In genomic region chr6:34319471-34319885, GRCh38 we compare ENCODE assay signal across 17 cellular contexts.
DNase-seq lines count a peak whose midpoint lies in the region; ATAC-seq and TF ChIP-seq lines count a peak whose summit lies in the region.
"Had no signal": no experiment of that assay in that cellular context is flagged by ENCODE, and none has a peak within 500 bp of the region (broad histone marks: within the 10 kb centered on the region; RNA-seq: fewer than 3 reads in every experiment).

No MANE protein-coding gene starts in this region.

- no peaks in the 10 kb centered on the region for H3K9me3 Mint-ChIP-seq in Calu3 (ENCODE audit: low read depth, unreplicated experiment)
- H3K9me3 Mint-ChIP-seq: activated CD8-positive, alpha-beta T cell treated with anti-CD3 and anti-CD28 coated beads for 36 hours; T-helper 2 cell treated with Interferon-gamma antibody and Interleukin-4, amounts not matched to agents 5 μg/mL and 100 μg/mL, for 36 hours had no signal

- H3K4me1 ChIP-seq in RWPE2 (ENCODE audit: insufficient read depth, poor library complexity, severe bottlenecking), result no peaks in the 10 kb centered on the region
- H3K4me1 ChIP-seq in esophagus muscularis mucosa, result peaks cover 35 to 50% (median 42%) of the 10 kb centered on the region in 4 donors
- H3K4me1 ChIP-seq in psoas muscle, result peaks cover 50% of the 10 kb centered on the region

- no peak overlapping the region for H3K4me3 ChIP-seq in RWPE2 (ENCODE audit: severe bottlenecking)
- no peak overlapping the region for H3K4me3 ChIP-seq in esophagus muscularis mucosa
- no peak overlapping the region for H3K4me3 ChIP-seq in psoas muscle

- H3K27me3 ChIP-seq in RWPE2 (ENCODE audit: insufficient read depth, poor library complexity, severe bottlenecking) (no peaks in the 10 kb centered on the region), esophagus muscularis mucosa (no peaks in the 10 kb centered on the region), psoas muscle (ENCODE audit: insufficient read depth in 3 of 3, low read length in 2 of 3) (no peaks in the 10 kb centered on the region)

- intact Hi-C loops in Calu3 (cut with micrococcal nuclease; ENCODE audit: unreplicated experiment) (loop anchor here (5.0 kb wide), 1 partner anchor 73 kb away; the partner anchor contains the start of gene NUDT3), esophagus muscularis mucosa (cut with DNase I) (no loop called here), psoas muscle (cut with DNase I) (loop anchor here in 1 of 2 donors (5.0 kb wide), 1 partner anchor 63 kb away; no protein-coding TSS in a partner anchor)

- peak; percentile 82 for DNase-seq in Calu3
- no peak for DNase-seq in RWPE2 (ENCODE audit: low spot score)
- DNase-seq in esophagus muscularis mucosa (ENCODE audit: extremely low spot score), result peak; percentile 31
- DNase-seq in psoas muscle, result no peak
- no peak for DNase-seq in T-helper 1 cell
- DNase-seq in COLO668 (lab: John Stamatoyannopoulos, UW; ENCODE audit: unreplicated experiment), result no peak
- no peak for DNase-seq in occipital lobe (lab: John Stamatoyannopoulos, UW)
- DNase-seq: activated CD8-positive, alpha-beta T cell treated with anti-CD3 and anti-CD28 coated beads for 36 hours; activated effector memory CD4-positive, alpha-beta T cell treated with anti-CD3 and anti-CD28 coated beads, Interleukin-2, amount 50 U/mL, for 16 hours; caudate nucleus; hypothalamus; IMR-90; mesenchymal stem cell; NCI-H510A treated with DMSO at 0.1 percent for 48 hours; stimulated activated CD4-positive, alpha-beta T cell treated with anti-CD3 and anti-CD28 coated beads, Interleukin-2, amount 100 ng/mL, for 24 hours had no signal

- 96% methylated on average over 4 of the region's 4 CpGs for WGBS in esophagus muscularis mucosa
- WGBS in psoas muscle, 3 donors, result 84 to 92% (median 86%) methylated on average over 4 of the region's 4 CpGs

- no TSS peak for BruUV-seq in Calu3 (replicated peaks; lab: Mats Ljungman, UMichigan)

- H3K4me1 Mint-ChIP-seq in Calu3 (ENCODE audit: low read depth, unreplicated experiment), result peaks cover 70% of the 10 kb centered on the region

- H3K27ac Mint-ChIP-seq in Calu3 (ENCODE audit: unreplicated experiment), result peak overlapping the region; percentile 94
- H3K27ac Mint-ChIP-seq: activated CD8-positive, alpha-beta T cell treated with anti-CD3 and anti-CD28 coated beads for 36 hours; T-helper 2 cell treated with Interferon-gamma antibody and Interleukin-4, amounts not matched to agents 5 μg/mL and 100 μg/mL, for 36 hours had no signal

- CTCF ChIA-PET in Calu3 (lab: Charles Lee), result interaction anchor here (0.5 to 1.3 kb wide), 5 partner anchors 13 to 95 kb away, joined by 3 to 12 read pairs (median 4); partner anchors contain the start of gene HMGA1

- no peak for TF ChIP-seq EP300 in esophagus muscularis mucosa (IDR thresholded peaks at IDR 0.05)

- H3K4me3 Mint-ChIP-seq in Calu3 (ENCODE audit: low read depth, unreplicated experiment), result peak overlapping the region; percentile 5
- H3K4me3 Mint-ChIP-seq: activated CD8-positive, alpha-beta T cell treated with anti-CD3 and anti-CD28 coated beads for 36 hours; T-helper 2 cell treated with Interferon-gamma antibody and Interleukin-4, amounts not matched to agents 5 μg/mL and 100 μg/mL, for 36 hours had no signal

- TF ChIP-seq CTCF in Calu3 (IDR thresholded peaks at IDR 0.05; ENCODE audit: unreplicated experiment) (no peak), RWPE2 (IDR thresholded peaks at IDR 0.05; ENCODE audit: poor library complexity, severe bottlenecking) (no peak), esophagus muscularis mucosa (IDR thresholded peaks at IDR 0.05) (no peak), psoas muscle (IDR thresholded peaks at IDR 0.05) (no peak)

- no peaks in the 10 kb centered on the region for H3K27me3 Mint-ChIP-seq in Calu3 (ENCODE audit: unreplicated experiment)
- H3K27me3 Mint-ChIP-seq: activated CD8-positive, alpha-beta T cell treated with anti-CD3 and anti-CD28 coated beads for 36 hours had no signal

- H3K9me3 ChIP-seq in RWPE2 (ENCODE audit: severe bottlenecking), result no peaks in the 10 kb centered on the region
- no peaks in the 10 kb centered on the region for H3K9me3 ChIP-seq in esophagus muscularis mucosa
- H3K9me3 ChIP-seq in psoas muscle, result no peaks in the 10 kb centered on the region

- TF ChIP-seq POLR2A in esophagus muscularis mucosa (IDR thresholded peaks at IDR 0.05; ENCODE audit: low read depth), result no peak

- H3K36me3 ChIP-seq in RWPE2 (ENCODE audit: low read depth) (peaks cover 7% of the 10 kb centered on the region; the same call in 1 of the 2 replicates), esophagus muscularis mucosa (peaks cover 0 to 3% (median 0%) of the 10 kb centered on the region in 4 donors), psoas muscle (ENCODE audit: insufficient read depth in 1 of 2, low read depth in 1 of 2) (no peaks in the 10 kb centered on the region)

- ATAC-seq in RWPE2 (ENCODE audit: low read depth), result peak; percentile 21; the same call in 1 of the 3 replicates
- peak in 1 of 4 donors; percentile 19 for ATAC-seq in psoas muscle
- no peak for ATAC-seq in HG02981 (IDR thresholded peaks at IDR 0.05; ENCODE audit: unreplicated experiment)
- ATAC-seq: activated CD8-positive, alpha-beta T cell treated with anti-CD3 and anti-CD28 coated beads for 36 hours had no signal

- H3K27ac ChIP-seq in RWPE2 (ENCODE audit: poor library complexity, severe bottlenecking) (no peak overlapping the region), esophagus muscularis mucosa (replicated peaks in 1 of 4) (no peak overlapping the region), psoas muscle (peak overlapping the region; percentile 48)

- H3K36me3 Mint-ChIP-seq in Calu3 (ENCODE audit: insufficient read depth, unreplicated experiment), result peaks cover 18% of the 10 kb centered on the region

Comparison
In these comparisons a context has a peak if more than half of its experiments do, and no peak if none do; other contexts are left out.
1. DNase-seq: peak in Calu3 (single experiment) and esophagus muscularis mucosa (single experiment); none in RWPE2 (single experiment), psoas muscle (0 of 2), T-helper 1 cell (0 of 5), COLO668 (single experiment) and occipital lobe (single experiment).